ENCODE assay signal across 20 cellular contexts in the genomic region with DNA sequence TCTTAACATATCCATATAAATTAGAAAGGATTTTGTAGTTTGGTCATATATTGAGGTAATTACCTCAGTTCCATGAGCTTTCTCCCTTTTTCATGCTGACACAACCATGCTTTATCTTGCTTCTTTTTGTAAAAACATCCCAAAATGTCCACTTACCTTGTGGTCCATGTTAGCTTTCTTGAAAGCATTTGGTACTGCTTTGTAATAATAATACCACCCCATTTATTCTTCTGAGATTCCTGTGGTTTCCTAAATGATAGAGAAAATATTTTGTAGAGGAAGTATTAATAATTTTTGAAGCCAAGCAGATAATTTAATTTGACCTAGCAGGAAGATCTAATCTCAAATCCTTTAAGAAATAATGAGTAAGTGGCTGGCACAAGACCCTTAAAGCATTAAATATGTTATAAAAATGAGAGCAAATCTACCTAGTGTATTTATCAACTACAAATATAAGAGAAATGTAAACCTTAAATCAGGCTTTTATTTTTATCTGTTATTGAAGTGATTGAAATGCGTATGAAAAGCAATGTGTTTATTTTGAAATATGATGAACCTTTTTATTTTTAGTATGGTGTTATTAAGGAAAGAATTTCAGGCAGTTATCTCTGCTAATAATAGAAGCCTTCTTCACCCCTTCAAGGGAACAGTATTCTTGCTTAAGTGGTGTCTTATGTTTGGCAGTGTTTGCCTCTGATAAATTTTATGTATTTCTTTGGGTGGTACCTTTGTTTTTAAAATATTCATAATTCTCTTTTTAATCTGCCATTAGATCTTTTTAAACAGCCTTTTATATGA. TPM values are rescaled to one million over a fixed set of nuclear protein-coding genes. Genes with fewer than 3 reads are reported as not detected.
DNase-seq lines count a peak whose midpoint lies in the region; ATAC-seq and TF ChIP-seq lines count a peak whose summit lies in the region.
"Had no signal": no experiment of that assay in that cellular context is flagged by ENCODE, and none has a peak within 500 bp of the region (broad histone marks: within the 10 kb centered on the region; RNA-seq: fewer than 3 reads in every experiment).

No MANE protein-coding gene starts in this region.

- no peak for DNase-seq in Right ventricle myocardium inferior (ENCODE audit: missing footprints)
- DNase-seq in cardiac septum (ENCODE audit: low spot score) = no peak
- no peak for DNase-seq in heart right ventricle
- peak; percentile 6 for DNase-seq in osteoblast (ENCODE audit: insufficient read length, low spot score, missing footprints)
- no peak for DNase-seq in activated CD4-positive, alpha-beta T cell treated with anti-CD3 and anti-CD28 coated beads, Interleukin-2, amount 50 U/mL, for 48 hours
- DNase-seq in activated T-cell treated with anti-CD3 and anti-CD28 coated beads, Interleukin-2, amount 50 U/mL, for 4 hours = no peak
- DNase-seq in activated CD4-positive, CD25-positive, alpha-beta regulatory T cell treated with anti-CD3 and anti-CD28 coated beads, Interleukin-2, amount 50 U/mL, for 72 hours = no peak
- DNase-seq: GF-D8, Karpas-422, NCI-H1417 treated with DMSO at 0.1 percent for 48 hours, NCI-H187 treated with DMSO at 0.1 percent for 48 hours, NCI-H226, NCI-H524, PC-3, RPMI8226 had no signal

- peaks cover 21% of the 10 kb centered on the region for H3K9me3 Mint-ChIP-seq in activated T-cell treated with anti-CD3 and anti-CD28 coated beads, Interleukin-2, amount 50 U/mL, for 4 hours

- H4K20me1 ChIP-seq in osteoblast (ENCODE audit: insufficient read depth, low read length) = no peaks in the 10 kb centered on the region

- H3K4me3 Mint-ChIP-seq in activated T-cell treated with anti-CD3 and anti-CD28 coated beads, Interleukin-2, amount 50 U/mL, for 4 hours = no peak overlapping the region
- H3K4me3 Mint-ChIP-seq: CD14-positive monocyte, IgD-negative memory B cell had no signal

- H3K79me2 ChIP-seq in osteoblast (ENCODE audit: insufficient read depth, low read length) = no peaks in the 10 kb centered on the region

- no peaks in the 10 kb centered on the region for H3K27me3 ChIP-seq in heart right ventricle
- H3K27me3 ChIP-seq in osteoblast (ENCODE audit: insufficient read depth, low read length) = no peaks in the 10 kb centered on the region

- H3K9me3 ChIP-seq in heart right ventricle (peaks cover 0 to 22% (median 16%) of the 10 kb centered on the region in 11 donors), osteoblast (ENCODE audit: low read depth, low read length) (no peaks in the 10 kb centered on the region)

- no peaks in the 10 kb centered on the region for H3K4me1 Mint-ChIP-seq in activated T-cell treated with anti-CD3 and anti-CD28 coated beads, Interleukin-2, amount 50 U/mL, for 4 hours (ENCODE audit: low read depth)
- H3K4me1 Mint-ChIP-seq: CD14-positive monocyte, IgD-negative memory B cell had no signal

- WGBS in heart right ventricle, 2 donors = 33 to 41% methylated on average over 1 of the region's 1 CpG

- intact Hi-C loops in Right ventricle myocardium inferior (cut with DNase I) (no loop called here), cardiac septum (cut with DNase I) (loop anchor here (2.0 kb wide), 1 partner anchor 144 kb away; no protein-coding TSS in a partner anchor), heart right ventricle (cut with DNase I) (no loop called here)

- peaks cover 0 to 12% (median 0%) of the 10 kb centered on the region in 9 donors for H3K4me1 ChIP-seq in heart right ventricle
- no peaks in the 10 kb centered on the region for H3K4me1 ChIP-seq in osteoblast (ENCODE audit: insufficient read depth, low read length)

- H3K27me3 Mint-ChIP-seq in activated T-cell treated with anti-CD3 and anti-CD28 coated beads, Interleukin-2, amount 50 U/mL, for 4 hours (ENCODE audit: low read depth) = no peaks in the 10 kb centered on the region

- H2AFZ ChIP-seq in osteoblast (ENCODE audit: low read length) = no peak overlapping the region

- TF ChIP-seq CTCF in heart right ventricle (IDR thresholded peaks at IDR 0.05) = no peak
- TF ChIP-seq CTCF in osteoblast (IDR thresholded peaks at IDR 0.05; ENCODE audit: extremely low read depth, low read depth, low read length) = no peak

- H3K4me2 ChIP-seq in osteoblast (ENCODE audit: insufficient read depth, low read length) = no peak overlapping the region

- H3K4me3 ChIP-seq in heart right ventricle (peak overlapping the region in 2 of 10 donors; percentile 4 to 17), osteoblast (ENCODE audit: insufficient read depth, low read length) (no peak overlapping the region)
- H3K4me3 ChIP-seq: HAP-1 had no signal

- ATAC-seq in Right ventricle myocardium inferior = peak; percentile 63
- peak in 7 of 8 donors; percentile 52 to 92 (median 76) for ATAC-seq in heart right ventricle
- ATAC-seq in activated T-cell treated with anti-CD3 and anti-CD28 coated beads, Interleukin-2, amount 50 U/mL, for 4 hours = no peak
- ATAC-seq in GM19455 (IDR thresholded peaks at IDR 0.05; ENCODE audit: unreplicated experiment) = no peak
- ATAC-seq: PC-3 had no signal

- H3K36me3 ChIP-seq in heart right ventricle (peaks cover 0 to 13% (median 0%) of the 10 kb centered on the region in 9 donors), osteoblast (ENCODE audit: insufficient read depth, low read length) (no peaks in the 10 kb centered on the region)

- no peaks in the 10 kb centered on the region for H3K36me3 Mint-ChIP-seq in activated T-cell treated with anti-CD3 and anti-CD28 coated beads, Interleukin-2, amount 50 U/mL, for 4 hours (ENCODE audit: insufficient read depth)
- H3K36me3 Mint-ChIP-seq: CD14-positive monocyte had no signal

- peak overlapping the region; percentile 57 to 91 (median 82) for H3K27ac ChIP-seq in heart right ventricle
- H3K27ac ChIP-seq in osteoblast (ENCODE audit: low read depth, low read length) = no peak overlapping the region
- H3K27ac ChIP-seq: 22Rv1 had no signal

RNA-seq across cellular contexts. Expression of a gene that starts 9.2 kb away (rescaled TPM):
- total RNA-seq in Right ventricle myocardium inferior (77.9 TPM), cardiac septum (143 TPM), heart right ventricle (100 to 1,000 TPM in 7 of 10 donors, 10 to 100 TPM in 3; 71.8 to 166 (median 143) TPM), osteoblast (0.88 and 1.1 TPM in 2 replicates)
- 10 to 100 TPM in 1 of 2 donors, 1 to 10 TPM in 1; 8.0 to 23.7 TPM for polyA plus RNA-seq in heart right ventricle
- not detected for total RNA-seq in activated T-cell treated with anti-CD3 and anti-CD28 coated beads, Interleukin-2, amount 50 U/mL, for 4 hours
- polyA plus RNA-seq: CD14-positive monocyte, IgD-negative memory B cell had no signal

Comparison
In these comparisons a context has a peak if more than half of its experiments do, and no peak if none do; other contexts are left out.
1. ATAC-seq: peak in Right ventricle myocardium inferior (single experiment) and heart right ventricle (7 of 8); none in activated T-cell treated with anti-CD3 and anti-CD28 coated beads, Interleukin-2, amount 50 U/mL, for 4 hours (0 of 2) and GM19455 (single experiment).
2. RNA of a gene that starts 9.2 kb away (total RNA-seq): 71.8 to 166 TPM in heart right ventricle, 143 TPM in cardiac septum (single experiment) and 77.9 TPM in Right ventricle myocardium inferior (single experiment); 0.88 to 1.1 TPM in osteoblast and not detected in activated T-cell treated with anti-CD3 and anti-CD28 coated beads, Interleukin-2, amount 50 U/mL, for 4 hours; every median in the first group is over 10 times any median in the second.